25 cellular contexts compared by ENCODE assay signal in the genomic region with DNA sequence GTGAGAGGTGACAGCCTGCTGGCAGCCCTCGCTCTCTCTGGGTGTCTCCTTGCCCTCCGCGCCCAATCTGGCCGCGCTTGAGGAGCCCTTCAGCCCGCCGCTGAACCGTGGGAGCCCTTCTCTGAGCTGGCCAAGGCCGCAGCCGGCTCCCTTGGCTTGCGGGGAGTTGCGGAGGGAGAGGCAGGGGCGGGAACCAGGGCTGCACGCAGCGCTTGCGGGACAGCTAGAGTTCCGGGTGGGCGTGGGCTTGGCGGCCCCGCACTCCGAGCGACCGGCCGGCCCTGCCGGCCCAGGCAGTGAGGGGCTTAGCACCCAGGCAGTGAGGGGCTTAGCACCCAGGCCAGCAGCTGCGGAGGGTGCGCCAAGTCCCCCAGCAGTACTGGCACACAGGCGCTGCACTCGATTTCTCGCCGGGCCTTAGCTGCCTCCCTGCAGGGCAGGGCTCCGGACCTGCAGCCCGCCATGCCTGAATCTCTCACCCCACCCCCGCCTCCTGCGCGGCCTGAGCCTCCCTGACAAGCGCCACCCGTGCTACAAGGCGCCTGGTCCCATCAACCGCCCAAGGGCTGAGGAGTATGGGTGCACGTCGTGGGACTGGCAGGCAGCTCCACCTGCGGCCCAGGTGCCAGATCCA.
"Had no signal": no experiment of that assay in that cellular context is flagged by ENCODE, and none has a peak within 500 bp of the region (broad histone marks: within the 10 kb centered on the region; RNA-seq: fewer than 3 reads in every experiment).

No MANE protein-coding gene starts in this region.

- ATAC-seq: foreskin keratinocyte; gastroesophageal sphincter; heart left ventricle; left colon; naive thymus-derived CD8-positive, alpha-beta T cell; pancreas; sciatic nerve; stimulated activated effector memory CD8-positive, alpha-beta T cell treated with anti-CD3 and anti-CD28 coated beads, Interleukin-12 subunit alpha, Interleukin-12 subunit beta, amount 100 ng/mL, for 72 hours had no signal

- H3K79me2 ChIP-seq: hepatocyte had no signal

- H3K4me1 Mint-ChIP-seq: naive thymus-derived CD8-positive, alpha-beta T cell; nephron progenitor cell; stimulated activated effector memory CD8-positive, alpha-beta T cell treated with anti-CD3 and anti-CD28 coated beads, Interleukin-12 subunit alpha, Interleukin-12 subunit beta, amount 100 ng/mL, for 72 hours had no signal

- H3K27ac Mint-ChIP-seq: dendritic cell treated with granulocyte-macrophage colony-stimulating factor and Interleukin-4, amounts not matched to agents 40 ng/mL and 50 ng/mL, for 4 days; naive thymus-derived CD8-positive, alpha-beta T cell; nephron progenitor cell; progenitor cell of endocrine pancreas; stimulated activated effector memory CD8-positive, alpha-beta T cell treated with anti-CD3 and anti-CD28 coated beads, Interleukin-12 subunit alpha, Interleukin-12 subunit beta, amount 100 ng/mL, for 72 hours; type B pancreatic cell had no signal

- H3K36me3 Mint-ChIP-seq: naive thymus-derived CD8-positive, alpha-beta T cell; stimulated activated effector memory CD8-positive, alpha-beta T cell treated with anti-CD3 and anti-CD28 coated beads, Interleukin-12 subunit alpha, Interleukin-12 subunit beta, amount 100 ng/mL, for 72 hours; type B pancreatic cell had no signal

- H3K4me3 ChIP-seq: colonic mucosa, esophagus muscularis mucosa, gastroesophageal sphincter, heart left ventricle, hepatocyte, left ventricle myocardium inferior, lower lobe of right lung, pancreas, smooth muscle cell, stomach, tibial artery had no signal

- H3K9me3 ChIP-seq: colonic mucosa, esophagus muscularis mucosa, gastroesophageal sphincter, heart left ventricle, left ventricle myocardium inferior, lower lobe of right lung, pancreas, tibial artery had no signal

- H3K36me3 ChIP-seq: colonic mucosa, esophagus muscularis mucosa, gastroesophageal sphincter, heart left ventricle, left ventricle myocardium inferior, lower lobe of right lung, pancreas, stomach, tibial artery had no signal

- H3K4me3 Mint-ChIP-seq: dendritic cell treated with granulocyte-macrophage colony-stimulating factor and Interleukin-4, amounts not matched to agents 40 ng/mL and 50 ng/mL, for 4 days; naive thymus-derived CD8-positive, alpha-beta T cell; nephron progenitor cell; stimulated activated effector memory CD8-positive, alpha-beta T cell treated with anti-CD3 and anti-CD28 coated beads, Interleukin-12 subunit alpha, Interleukin-12 subunit beta, amount 100 ng/mL, for 72 hours; type B pancreatic cell had no signal

- H3K27ac ChIP-seq: colonic mucosa, esophagus muscularis mucosa, foreskin keratinocyte, gastroesophageal sphincter, heart left ventricle, hepatocyte, left ventricle myocardium inferior, lower lobe of right lung, pancreas, stomach, tibial artery had no signal

- H3K4me1 ChIP-seq: colonic mucosa, esophagus muscularis mucosa, foreskin keratinocyte, gastroesophageal sphincter, heart left ventricle, left ventricle myocardium inferior, lower lobe of right lung, pancreas, stomach, tibial artery had no signal

- H3K27me3 Mint-ChIP-seq: dendritic cell treated with granulocyte-macrophage colony-stimulating factor and Interleukin-4, amounts not matched to agents 40 ng/mL and 50 ng/mL, for 4 days; naive thymus-derived CD8-positive, alpha-beta T cell; progenitor cell of endocrine pancreas; type B pancreatic cell had no signal

- H3K27me3 ChIP-seq: colonic mucosa, esophagus muscularis mucosa, foreskin keratinocyte, gastroesophageal sphincter, heart left ventricle, hepatocyte, pancreas, stomach, tibial artery had no signal

- DNase-seq: colonic mucosa; effector CD8-positive, alpha-beta T cell; foreskin keratinocyte; heart left ventricle; left colon; left ventricle myocardium inferior; lower lobe of right lung; naive thymus-derived CD8-positive, alpha-beta T cell; nephron progenitor cell; occipital lobe; stimulated activated CD4-positive, alpha-beta T cell treated with anti-CD3 and anti-CD28 coated beads, Interleukin-2, amount 100 ng/mL, for 24 hours; stimulated activated CD4-positive, alpha-beta T cell treated with anti-CD3 and anti-CD28 coated beads, Interleukin-4, amount 100 ng/mL, for 24 hours; stimulated activated naive CD4-positive, alpha-beta T cell treated with Interleukin-2 at 50 U/mL for 16 hours; stomach; tibial artery had no signal

- H2AFZ ChIP-seq: hepatocyte had no signal

- H3K9me3 Mint-ChIP-seq: stimulated activated effector memory CD8-positive, alpha-beta T cell treated with anti-CD3 and anti-CD28 coated beads, Interleukin-12 subunit alpha, Interleukin-12 subunit beta, amount 100 ng/mL, for 72 hours had no signal

- H3K4me2 ChIP-seq: hepatocyte, smooth muscle cell had no signal
